ENCODE assay signal across 17 cellular contexts in the genomic region with DNA sequence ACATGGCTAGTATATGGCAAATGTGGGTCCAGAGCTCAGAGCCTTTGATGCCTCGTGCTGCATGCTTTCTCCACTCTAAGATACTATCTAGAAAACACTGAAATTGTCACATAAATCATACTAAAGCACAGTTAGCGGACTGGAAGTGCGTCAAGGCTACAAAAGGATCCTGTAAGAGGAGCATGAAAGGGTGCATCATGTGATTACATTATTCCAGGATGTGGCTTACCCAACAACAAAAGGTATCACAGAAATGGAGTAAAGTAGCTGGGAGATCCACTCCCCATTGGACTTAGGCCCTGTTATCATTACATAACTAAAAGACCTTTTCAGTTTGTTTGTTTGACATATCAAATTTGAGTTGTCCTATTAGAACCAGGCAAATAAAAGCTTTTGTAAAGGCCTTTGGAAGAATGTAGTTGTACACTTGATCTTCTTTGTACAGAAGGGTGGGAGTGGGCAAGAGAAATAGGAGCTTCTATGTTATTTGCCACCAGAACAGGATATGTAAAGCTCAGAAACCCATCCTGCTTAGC. TPM values are rescaled to one million over a fixed set of nuclear protein-coding genes. Genes with fewer than 3 reads are reported as not detected.
DNase-seq lines count a peak whose midpoint lies in the region; ATAC-seq and TF ChIP-seq lines count a peak whose summit lies in the region.
"Had no signal": no experiment of that assay in that cellular context is flagged by ENCODE, and none has a peak within 500 bp of the region (broad histone marks: within the 10 kb centered on the region; RNA-seq: fewer than 3 reads in every experiment).

No MANE protein-coding gene starts in this region.

- H3K27me3 Mint-ChIP-seq in endothelial cell (ENCODE audit: unreplicated experiment): no peaks in the 10 kb centered on the region
- H3K27me3 Mint-ChIP-seq: activated naive CD8-positive, alpha-beta T cell treated with anti-CD3 and anti-CD28 coated beads, Interleukin-2, amount 50 U/mL, for 24 hours; activated T-helper 17 cell treated with anti-CD3 and anti-CD28 coated beads, Interleukin-2, amount 50 U/mL, for 72 hours had no signal

- no peaks in the 10 kb centered on the region for H3K9me3 Mint-ChIP-seq in endothelial cell (ENCODE audit: unreplicated experiment)
- H3K9me3 Mint-ChIP-seq: activated naive CD8-positive, alpha-beta T cell treated with anti-CD3 and anti-CD28 coated beads, Interleukin-2, amount 50 U/mL, for 24 hours; activated T-helper 17 cell treated with anti-CD3 and anti-CD28 coated beads, Interleukin-2, amount 50 U/mL, for 72 hours had no signal

- H3K27ac ChIP-seq in body of pancreas: no peak overlapping the region
- H3K27ac ChIP-seq: pancreas had no signal

- DNase-seq in stimulated activated naive CD4-positive, alpha-beta T cell (lab: John Stamatoyannopoulos, UW): peak in 5 of 6 experiments; percentile 6 to 73 (median 57)
- DNase-seq in stimulated activated naive CD4-positive, alpha-beta T cell treated with Interleukin-2 at 50 U/mL for 16 hours (lab: John Stamatoyannopoulos, UW): no peak
- DNase-seq in NCI-H2029 treated with DMSO at 0.1 percent for 48 hours (lab: John Stamatoyannopoulos, UW): peak; percentile 38
- DNase-seq in endothelial cell (ENCODE audit: low spot score): no peak
- DNase-seq in putamen (ENCODE audit: low spot score): no peak
- DNase-seq in SKM-1 treated with dmso at 0.1 percent for 144 hours (lab: John Stamatoyannopoulos, UW; ENCODE audit: unreplicated experiment): no peak
- DNase-seq in body of pancreas: no peak
- no peak for DNase-seq in NCI-H510A (lab: John Stamatoyannopoulos, UW)
- DNase-seq: activated CD4-positive, CD25-positive, alpha-beta regulatory T cell; activated naive CD8-positive, alpha-beta T cell treated with anti-CD3 and anti-CD28 coated beads, Interleukin-2, amount 50 U/mL, for 24 hours; HCEC 1CT; left ventricle myocardium superior; NCI-H1436 treated with DMSO at 0.1 percent for 48 hours; NCI-H774; OCI-M1; pancreas had no signal

- no peak overlapping the region for H3K4me3 Mint-ChIP-seq in endothelial cell (ENCODE audit: unreplicated experiment)
- H3K4me3 Mint-ChIP-seq: activated naive CD8-positive, alpha-beta T cell treated with anti-CD3 and anti-CD28 coated beads, Interleukin-2, amount 50 U/mL, for 24 hours; activated T-helper 17 cell treated with anti-CD3 and anti-CD28 coated beads, Interleukin-2, amount 50 U/mL, for 72 hours had no signal

- no peak for ATAC-seq in body of pancreas
- ATAC-seq: activated naive CD8-positive, alpha-beta T cell treated with anti-CD3 and anti-CD28 coated beads, Interleukin-2, amount 50 U/mL, for 24 hours; activated T-helper 17 cell treated with anti-CD3 and anti-CD28 coated beads, Interleukin-2, amount 50 U/mL, for 72 hours; left ventricle myocardium superior had no signal

- H3K4me3 ChIP-seq in body of pancreas: no peak overlapping the region
- H3K4me3 ChIP-seq: pancreas had no signal

- H3K27ac Mint-ChIP-seq in endothelial cell (ENCODE audit: unreplicated experiment): peak overlapping the region; percentile 62
- H3K27ac Mint-ChIP-seq: activated naive CD8-positive, alpha-beta T cell treated with anti-CD3 and anti-CD28 coated beads, Interleukin-2, amount 50 U/mL, for 24 hours; activated T-helper 17 cell treated with anti-CD3 and anti-CD28 coated beads, Interleukin-2, amount 50 U/mL, for 72 hours had no signal

- no peak for TF ChIP-seq POLR2A in body of pancreas (IDR thresholded peaks at IDR 0.05)

- H3K36me3 Mint-ChIP-seq in endothelial cell (ENCODE audit: low read depth, unreplicated experiment): no peaks in the 10 kb centered on the region

- intact Hi-C loops in body of pancreas (cut with DNase I): no loop called here

- no peaks in the 10 kb centered on the region for H3K36me3 ChIP-seq in body of pancreas (replicated peaks in 1 of 2; ENCODE audit: insufficient read depth in 1 of 2, low read depth in 2 of 2)
- H3K36me3 ChIP-seq: pancreas had no signal

- peaks cover 24% of the 10 kb centered on the region for H3K4me1 Mint-ChIP-seq in endothelial cell (ENCODE audit: unreplicated experiment)

- WGBS in body of pancreas, 2 donors: 55 to 57% methylated on average over 3 of the region's 3 CpGs

- H3K27me3 ChIP-seq in body of pancreas: no peaks in the 10 kb centered on the region
- H3K27me3 ChIP-seq: pancreas had no signal

- no peak for TF ChIP-seq CTCF in endothelial cell (IDR thresholded peaks at IDR 0.05; ENCODE audit: unreplicated experiment)
- no peak for TF ChIP-seq CTCF in body of pancreas (IDR thresholded peaks at IDR 0.05)

- peaks cover 22% of the 10 kb centered on the region for H3K4me1 ChIP-seq in body of pancreas

- H3K9me3 ChIP-seq in body of pancreas: no peaks in the 10 kb centered on the region
- H3K9me3 ChIP-seq: pancreas had no signal

RNA-seq across cellular contexts. Expression of gene SLC31A1, which starts 6.9 kb away (rescaled TPM):
- total RNA-seq in endothelial cell (ENCODE audit: unreplicated experiment): 23.2 TPM
- total RNA-seq in body of pancreas: 1 to 10 TPM; 6.7 to 7.9 TPM

RNA-seq across cellular contexts. Expression of gene FKBP15, which starts 7.1 kb away (rescaled TPM):
- total RNA-seq in endothelial cell (ENCODE audit: unreplicated experiment) (30.2 TPM), body of pancreas (10 to 100 TPM; 15.8 to 21.3 TPM)

RNA-seq across cellular contexts. Expression of gene CDC26, which starts 47.2 kb away (rescaled TPM):
- total RNA-seq in endothelial cell (ENCODE audit: unreplicated experiment) (27.0 TPM), body of pancreas (10 to 100 TPM; 21.3 to 27.0 TPM)

RNA-seq across cellular contexts. Expression of gene PRPF4, which starts 47.3 kb away (rescaled TPM):
- total RNA-seq in endothelial cell (ENCODE audit: unreplicated experiment) (20.5 TPM), body of pancreas (10 to 100 TPM in 1 of 2 donors, 1 to 10 TPM in 1; 5.6 to 10.1 TPM)

Comparison
In these comparisons a context has a peak if more than half of its experiments do, and no peak if none do; other contexts are left out.
1. DNase-seq: peak in stimulated activated naive CD4-positive, alpha-beta T cell (5 of 6) and NCI-H2029 treated with DMSO at 0.1 percent for 48 hours (single experiment); none in stimulated activated naive CD4-positive, alpha-beta T cell treated with Interleukin-2 at 50 U/mL for 16 hours (single experiment), endothelial cell (single experiment), putamen (single experiment), SKM-1 treated with dmso at 0.1 percent for 144 hours (single experiment), body of pancreas (0 of 4) and NCI-H510A (single experiment).